Comparison of ENCODE assay signal across 9 cellular contexts in genomic region chr5:38846379-38846967, GRCh38. TPM values are rescaled to one million over a fixed set of nuclear protein-coding genes. Genes with fewer than 3 reads are reported as not detected.
A peak's percentile ranks its signal among the peaks of the same experiment; 100 is the strongest.
DNase-seq lines count a peak whose midpoint lies in the region; ATAC-seq and TF ChIP-seq lines count a peak whose summit lies in the region.
"Had no signal": no experiment of that assay in that cellular context is flagged by ENCODE, and none has a peak within 500 bp of the region (broad histone marks: within the 10 kb centered on the region; RNA-seq: fewer than 3 reads in every experiment).

No MANE protein-coding gene starts in this region.

- no peak for ATAC-seq in GM19463 (IDR thresholded peaks at IDR 0.05; ENCODE audit: unreplicated experiment)

- H3K27ac ChIP-seq in A673 (ENCODE audit: low read depth, low read length, poor library complexity, severe bottlenecking) (peak overlapping the region; percentile 86), HUES6 (ENCODE audit: low read depth, low read length) (no peak overlapping the region), dorsolateral prefrontal cortex (peak overlapping the region in 47 of 59 donors; percentile 4 to 85 (median 67))

- H3K27me3 ChIP-seq in A673 (replicated peaks; ENCODE audit: insufficient read depth, low read depth, low read length, poor library complexity) = no peaks in the 10 kb centered on the region
- peaks cover 42% of the 10 kb centered on the region for H3K27me3 ChIP-seq in HUES6 (ENCODE audit: control insufficient read depth, insufficient read depth, low read length)
- peaks cover 0 to 26% (median 8%) of the 10 kb centered on the region in 45 donors for H3K27me3 ChIP-seq in dorsolateral prefrontal cortex

- H3K4me3 ChIP-seq in A673 (ENCODE audit: low read depth, low read length, poor library complexity, severe bottlenecking) (peak overlapping the region; percentile 58), HUES6 (ENCODE audit: low read depth, low read length) (peak overlapping the region; percentile 59), dorsolateral prefrontal cortex (peak overlapping the region; percentile 31 to 75 (median 60))

- no peak for TF ChIP-seq CTCF in A673 (conservative IDR thresholded peaks at IDR 0.05; ENCODE audit: low read depth, low read length)
- TF ChIP-seq CTCF in dorsolateral prefrontal cortex (IDR thresholded peaks at IDR 0.05 in 54 of 56, conservative IDR thresholded peaks at IDR 0.05 in 2 of 56; ENCODE audit: low read depth in 1 of 56, partially characterized antibody in 56 of 56) = no peak

- H3K36me3 ChIP-seq in A673 (ENCODE audit: insufficient read depth, low read length, poor library complexity, severe bottlenecking) (no peaks in the 10 kb centered on the region), HUES6 (ENCODE audit: control insufficient read depth, insufficient read depth, low read length) (no peaks in the 10 kb centered on the region)

- BruUV-seq in A673 (replicated peaks; lab: Mats Ljungman, UMichigan) = no TSS peak

- intact Hi-C loops in A673 (cut with micrococcal nuclease; ENCODE audit: unreplicated experiment) = no loop called here
- intact Hi-C loops in dorsolateral prefrontal cortex (cut with DNase I) = no loop called here

- H3K9me3 ChIP-seq in A673 (ENCODE audit: low read depth, low read length, poor library complexity, severe bottlenecking) = peaks cover 7% of the 10 kb centered on the region
- peaks cover under 1% of the 10 kb centered on the region; the same call in 1 of the 2 replicates for H3K9me3 ChIP-seq in HUES6 (ENCODE audit: control insufficient read depth, insufficient read depth, low read depth, low read length)

- CTCF ChIA-PET in A673 (lab: Charles Lee) = no interaction called here

- DNase-seq in A673 (ENCODE audit: low spot score) = no peak
- DNase-seq in dorsolateral prefrontal cortex = no peak
- peak; percentile 13 for DNase-seq in myocyte (ENCODE audit: low read depth)
- DNase-seq in SK-N-DZ (ENCODE audit: low spot score) = no peak
- DNase-seq in NCI-H2171 (lab: John Stamatoyannopoulos, UW) = no peak
- DNase-seq in NCI-H2029 (lab: John Stamatoyannopoulos, UW) = no peak
- DNase-seq: NCI-H2107 had no signal

- H3K4me1 ChIP-seq in A673 (ENCODE audit: insufficient read depth, low read length, poor library complexity, severe bottlenecking) (peaks cover 6% of the 10 kb centered on the region), HUES6 (ENCODE audit: control insufficient read depth, insufficient read depth, low read length) (no peaks in the 10 kb centered on the region)

- POLR2A ChIA-PET in A673 (lab: Charles Lee; ENCODE audit: low non-redundant PET) = no interaction called here

- no peak overlapping the region for H3K9ac ChIP-seq in HUES6 (ENCODE audit: low read length)

RNA-seq across cellular contexts. Expression of gene OSMR, which starts 0.7 kb away (rescaled TPM):
- total RNA-seq in A673 (2021) = 28.6 and 31.6 TPM in 2 replicates
- total RNA-seq in dorsolateral prefrontal cortex = 10 to 100 TPM in 74 of 120 experiments, 1 to 10 TPM in 46; 3.4 to 38.2 (median 12.0) TPM
- 15.6 and 40.0 TPM in 2 replicates for total RNA-seq in myocyte
- polyA plus RNA-seq in myocyte (2012) = 16.5 TPM
- not detected in 2 replicates for polyA plus RNA-seq in SK-N-DZ (2014; cell fraction: cytosol; rRNA removed)
- not detected in 2 replicates for polyA plus RNA-seq in SK-N-DZ (2014; cell fraction: nucleus; rRNA removed)
